2 cellular contexts compared by ENCODE assay signal in genomic region chr17:45128331-45128730, GRCh38.
TF ChIP-seq lines count a peak whose summit lies in the region.

No MANE protein-coding gene starts in this region.

TF ChIP-seq in SK-N-SH, 30 proteins besides CTCF, POLR2A, EP300 and RAD21 (continued from another document):
- TF ChIP-seq REST (IDR thresholded peaks at IDR 0.05; ENCODE audit: low read depth, low read length) (no peak), FOXJ3 (CRISPR knock-in tag; IDR thresholded peaks at IDR 0.05) (no peak), ZBTB33 (IDR thresholded peaks at IDR 0.05; ENCODE audit: borderline replicate concordance, low read depth) (no peak), TEAD4 (IDR thresholded peaks at IDR 0.05; ENCODE audit: borderline replicate concordance, insufficient read depth) (no peak)

TF ChIP-seq in SK-N-SH treated with all-trans-retinoic acid at 6 μM for 48 hours, 23 proteins besides CTCF, POLR2A, EP300 and RAD21 (continued from another document):
- TF ChIP-seq PATZ1 (CRISPR knock-in tag; IDR thresholded peaks at IDR 0.05; ENCODE audit: borderline replicate concordance) (no peak), SNAI2 (CRISPR knock-in tag; IDR thresholded peaks at IDR 0.05) (no peak), ZFP3 (CRISPR knock-in tag; IDR thresholded peaks at IDR 0.05) (no peak), ESRRG (CRISPR knock-in tag; IDR thresholded peaks at IDR 0.05) (no peak), BACH2 (CRISPR knock-in tag; IDR thresholded peaks at IDR 0.05; ENCODE audit: borderline replicate concordance) (no peak), ARNTL (CRISPR knock-in tag; IDR thresholded peaks at IDR 0.05; ENCODE audit: borderline replicate concordance, low read depth) (no peak), PPARA (CRISPR knock-in tag; IDR thresholded peaks at IDR 0.05; ENCODE audit: borderline replicate concordance) (no peak), ZC3H10 (CRISPR knock-in tag; IDR thresholded peaks at IDR 0.05) (no peak), CSDC2 (CRISPR knock-in tag; IDR thresholded peaks at IDR 0.05) (no peak), ZNF70 (CRISPR knock-in tag; IDR thresholded peaks at IDR 0.05) (no peak)
